In the genomic region with DNA sequence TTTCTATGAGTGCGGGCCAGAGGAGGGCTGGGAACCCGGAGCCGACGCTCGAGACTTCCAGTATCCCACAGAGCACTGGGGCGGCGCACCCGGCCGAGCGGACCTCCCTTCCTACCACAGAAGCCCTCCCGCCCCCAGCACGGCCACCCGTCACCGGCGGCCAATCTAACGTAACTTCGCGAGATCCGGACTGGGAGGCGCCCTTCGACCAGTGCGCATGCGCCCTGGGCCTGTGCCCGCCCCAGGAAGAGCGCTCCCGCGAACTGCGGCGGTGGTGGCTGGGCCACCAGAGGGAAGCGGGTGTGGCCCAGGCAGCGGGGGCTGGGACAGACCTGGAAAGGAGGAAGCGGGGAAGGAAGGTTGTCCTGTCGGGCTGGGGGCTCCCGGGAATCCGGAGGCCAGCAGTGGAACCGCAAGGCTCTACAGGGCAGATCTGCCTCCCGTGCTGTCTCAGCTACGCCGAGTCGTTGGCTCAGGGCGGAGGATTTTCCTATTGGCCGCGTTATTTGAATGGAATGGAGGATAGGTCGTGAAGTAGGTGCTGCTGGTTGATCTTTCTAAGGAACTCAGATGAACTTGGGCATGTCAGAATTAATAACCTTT, we compare ENCODE assay signal across 1 cellular context.
TF ChIP-seq lines count a peak whose summit lies in the region.

A gene (minus strand): TSS at position 77 of the 603 bp plus-strand sequence. CDS start 166 bp downstream, outside the sequence.

TF ChIP-seq in K562, 482 proteins besides CTCF, POLR2A, EP300 and RAD21 (continued from another document and continues in another):
- TF ChIP-seq GATA2 (CRISPR knock-in tag; IDR thresholded peaks at IDR 0.05) (no peak), ATF7 (IDR thresholded peaks at IDR 0.05) (peak; percentile 67), KLF13 (tag; IDR thresholded peaks at IDR 0.05; ENCODE audit: borderline replicate concordance, low read depth) (no peak; the same call in 1 of the 2 replicates), MXI1 (IDR thresholded peaks at IDR 0.05; ENCODE audit: low read depth, low read length) (peak; percentile 37; the same call in 1 of the 2 replicates), SUPT5H (IDR thresholded peaks at IDR 0.05) (peak; percentile 92), KDM2B (CRISPR knock-in tag; IDR thresholded peaks at IDR 0.05) (no peak), SOX6 (IDR thresholded peaks at IDR 0.05) (no peak), RBFOX2 (IDR thresholded peaks at IDR 0.05; ENCODE audit: low read depth, low read length) (peak; percentile 95), SRSF1 (IDR thresholded peaks at IDR 0.05; ENCODE audit: low read depth, low read length) (no peak), IRF2 (CRISPR knock-in tag; IDR thresholded peaks at IDR 0.05) (no peak), SAFB (IDR thresholded peaks at IDR 0.05; ENCODE audit: borderline replicate concordance, low read depth, low read length) (no peak), POU5F1 (IDR thresholded peaks at IDR 0.05; ENCODE audit: borderline replicate concordance, low read depth, low read length, partially characterized antibody) (no peak), KAT8 (IDR thresholded peaks at IDR 0.05; ENCODE audit: low read depth) (no peak), BRCA1 (IDR thresholded peaks at IDR 0.05) (no peak), BRCA1 (CRISPR knock-in tag; IDR thresholded peaks at IDR 0.05) (no peak), CCAR2 (IDR thresholded peaks at IDR 0.05; ENCODE audit: low read depth, low read length) (no peak), PRMT5 (CRISPR knock-in tag; IDR thresholded peaks at IDR 0.05) (no peak), MCM3 (IDR thresholded peaks at IDR 0.05) (no peak), TEAD1 (CRISPR knock-in tag; IDR thresholded peaks at IDR 0.05) (no peak; a peak in 1 of 4 replicates), TAL1 (IDR thresholded peaks at IDR 0.05) (no peak), MYBL2 (IDR thresholded peaks at IDR 0.05; ENCODE audit: low read depth) (peak; percentile 52), MYBL2 (CRISPR knock-in tag; IDR thresholded peaks at IDR 0.05; ENCODE audit: borderline replicate concordance) (no peak), GATAD2A (IDR thresholded peaks at IDR 0.05) (no peak), HDAC6 (IDR thresholded peaks at IDR 0.05; ENCODE audit: low read depth, low read length) (no peak), RUNX1 (IDR thresholded peaks at IDR 0.05; ENCODE audit: low read depth) (no peak), ZNF445 (CRISPR knock-in tag; IDR thresholded peaks at IDR 0.05; ENCODE audit: low read depth) (no peak), MEIS2 (IDR thresholded peaks at IDR 0.05; ENCODE audit: partially characterized antibody) (peak; percentile 88), ZNF347 (CRISPR knock-in tag; IDR thresholded peaks at IDR 0.05; ENCODE audit: low read depth) (no peak), KAT7 (CRISPR knock-in tag; IDR thresholded peaks at IDR 0.05; ENCODE audit: borderline replicate concordance) (no peak; the same call in 1 of the 2 replicates), ZNF699 (CRISPR knock-in tag; IDR thresholded peaks at IDR 0.05; ENCODE audit: insufficient replicate concordance) (no peak), HNRNPH1 (optimal IDR thresholded peaks at IDR 0.05; ENCODE audit: low read depth, low read length) (no peak), RCOR1 (IDR thresholded peaks at IDR 0.05; ENCODE audit: borderline replicate concordance in 1 of 2, low read depth in 2 of 2, low read length in 2 of 2) (peak in 1 of 2 experiments; percentile 31; a peak in 1 of 4 replicates), SRSF9 (IDR thresholded peaks at IDR 0.05; ENCODE audit: borderline replicate concordance, low read depth, low read length) (no peak), SMAD4 (CRISPR knock-in tag; conservative IDR thresholded peaks at IDR 0.05) (peak; percentile 53; the same call in 1 of the 2 replicates), NR2F6 (CRISPR knock-in tag; IDR thresholded peaks at IDR 0.05) (0 out of 2 replicates have a peak, but pooled peaks have one; percentile 29), GABPB1 (CRISPR knock-in tag; IDR thresholded peaks at IDR 0.05) (peak; percentile 53), SAP30 (IDR thresholded peaks at IDR 0.05; ENCODE audit: borderline replicate concordance, insufficient read depth, low read depth, low read length, poor library complexity, severe bottlenecking) (peak; percentile 40), ZNF217 (CRISPR knock-in tag; IDR thresholded peaks at IDR 0.05) (no peak), ESRRA (IDR thresholded peaks at IDR 0.05; ENCODE audit: borderline replicate concordance, low read depth) (peak; percentile 29; the same call in 1 of the 2 replicates), ZNF133 (CRISPR knock-in tag; IDR thresholded peaks at IDR 0.05) (no peak), ZNF830 (CRISPR knock-in tag; IDR thresholded peaks at IDR 0.05) (peak; percentile 80; the same call in 1 of the 2 replicates), ZFX (CRISPR knock-in tag; IDR thresholded peaks at IDR 0.05) (peak; percentile 67), PURB (CRISPR knock-in tag; IDR thresholded peaks at IDR 0.05; ENCODE audit: low read depth) (no peak), ZC3H8 (IDR thresholded peaks at IDR 0.05) (no peak)
- TF ChIP-seq, protein P1, sequence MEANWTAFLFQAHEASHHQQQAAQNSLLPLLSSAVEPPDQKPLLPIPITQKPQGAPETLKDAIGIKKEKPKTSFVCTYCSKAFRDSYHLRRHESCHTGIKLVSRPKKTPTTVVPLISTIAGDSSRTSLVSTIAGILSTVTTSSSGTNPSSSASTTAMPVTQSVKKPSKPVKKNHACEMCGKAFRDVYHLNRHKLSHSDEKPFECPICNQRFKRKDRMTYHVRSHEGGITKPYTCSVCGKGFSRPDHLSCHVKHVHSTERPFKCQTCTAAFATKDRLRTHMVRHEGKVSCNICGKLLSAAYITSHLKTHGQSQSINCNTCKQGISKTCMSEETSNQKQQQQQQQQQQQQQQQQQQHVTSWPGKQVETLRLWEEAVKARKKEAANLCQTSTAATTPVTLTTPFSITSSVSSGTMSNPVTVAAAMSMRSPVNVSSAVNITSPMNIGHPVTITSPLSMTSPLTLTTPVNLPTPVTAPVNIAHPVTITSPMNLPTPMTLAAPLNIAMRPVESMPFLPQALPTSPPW (CRISPR knock-in tag; IDR thresholded peaks at IDR 0.05), result peak; percentile 76
- TF ChIP-seq, protein P2, sequence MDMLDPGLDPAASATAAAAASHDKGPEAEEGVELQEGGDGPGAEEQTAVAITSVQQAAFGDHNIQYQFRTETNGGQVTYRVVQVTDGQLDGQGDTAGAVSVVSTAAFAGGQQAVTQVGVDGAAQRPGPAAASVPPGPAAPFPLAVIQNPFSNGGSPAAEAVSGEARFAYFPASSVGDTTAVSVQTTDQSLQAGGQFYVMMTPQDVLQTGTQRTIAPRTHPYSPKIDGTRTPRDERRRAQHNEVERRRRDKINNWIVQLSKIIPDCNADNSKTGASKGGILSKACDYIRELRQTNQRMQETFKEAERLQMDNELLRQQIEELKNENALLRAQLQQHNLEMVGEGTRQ (CRISPR knock-in tag; IDR thresholded peaks at IDR 0.05), result no peak
- TF ChIP-seq, protein P3, sequence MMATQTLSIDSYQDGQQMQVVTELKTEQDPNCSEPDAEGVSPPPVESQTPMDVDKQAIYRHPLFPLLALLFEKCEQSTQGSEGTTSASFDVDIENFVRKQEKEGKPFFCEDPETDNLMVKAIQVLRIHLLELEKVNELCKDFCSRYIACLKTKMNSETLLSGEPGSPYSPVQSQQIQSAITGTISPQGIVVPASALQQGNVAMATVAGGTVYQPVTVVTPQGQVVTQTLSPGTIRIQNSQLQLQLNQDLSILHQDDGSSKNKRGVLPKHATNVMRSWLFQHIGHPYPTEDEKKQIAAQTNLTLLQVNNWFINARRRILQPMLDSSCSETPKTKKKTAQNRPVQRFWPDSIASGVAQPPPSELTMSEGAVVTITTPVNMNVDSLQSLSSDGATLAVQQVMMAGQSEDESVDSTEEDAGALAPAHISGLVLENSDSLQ (IDR thresholded peaks at IDR 0.05), result peak; percentile 80
- TF ChIP-seq, protein P4, sequence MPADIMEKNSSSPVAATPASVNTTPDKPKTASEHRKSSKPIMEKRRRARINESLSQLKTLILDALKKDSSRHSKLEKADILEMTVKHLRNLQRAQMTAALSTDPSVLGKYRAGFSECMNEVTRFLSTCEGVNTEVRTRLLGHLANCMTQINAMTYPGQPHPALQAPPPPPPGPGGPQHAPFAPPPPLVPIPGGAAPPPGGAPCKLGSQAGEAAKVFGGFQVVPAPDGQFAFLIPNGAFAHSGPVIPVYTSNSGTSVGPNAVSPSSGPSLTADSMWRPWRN (IDR thresholded peaks at IDR 0.05; ENCODE audit: low read depth), result no peak
- TF ChIP-seq, protein P5, sequence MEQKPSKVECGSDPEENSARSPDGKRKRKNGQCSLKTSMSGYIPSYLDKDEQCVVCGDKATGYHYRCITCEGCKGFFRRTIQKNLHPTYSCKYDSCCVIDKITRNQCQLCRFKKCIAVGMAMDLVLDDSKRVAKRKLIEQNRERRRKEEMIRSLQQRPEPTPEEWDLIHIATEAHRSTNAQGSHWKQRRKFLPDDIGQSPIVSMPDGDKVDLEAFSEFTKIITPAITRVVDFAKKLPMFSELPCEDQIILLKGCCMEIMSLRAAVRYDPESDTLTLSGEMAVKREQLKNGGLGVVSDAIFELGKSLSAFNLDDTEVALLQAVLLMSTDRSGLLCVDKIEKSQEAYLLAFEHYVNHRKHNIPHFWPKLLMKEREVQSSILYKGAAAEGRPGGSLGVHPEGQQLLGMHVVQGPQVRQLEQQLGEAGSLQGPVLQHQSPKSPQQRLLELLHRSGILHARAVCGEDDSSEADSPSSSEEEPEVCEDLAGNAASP (IDR thresholded peaks at IDR 0.05), result no peak
- TF ChIP-seq, protein P6, sequence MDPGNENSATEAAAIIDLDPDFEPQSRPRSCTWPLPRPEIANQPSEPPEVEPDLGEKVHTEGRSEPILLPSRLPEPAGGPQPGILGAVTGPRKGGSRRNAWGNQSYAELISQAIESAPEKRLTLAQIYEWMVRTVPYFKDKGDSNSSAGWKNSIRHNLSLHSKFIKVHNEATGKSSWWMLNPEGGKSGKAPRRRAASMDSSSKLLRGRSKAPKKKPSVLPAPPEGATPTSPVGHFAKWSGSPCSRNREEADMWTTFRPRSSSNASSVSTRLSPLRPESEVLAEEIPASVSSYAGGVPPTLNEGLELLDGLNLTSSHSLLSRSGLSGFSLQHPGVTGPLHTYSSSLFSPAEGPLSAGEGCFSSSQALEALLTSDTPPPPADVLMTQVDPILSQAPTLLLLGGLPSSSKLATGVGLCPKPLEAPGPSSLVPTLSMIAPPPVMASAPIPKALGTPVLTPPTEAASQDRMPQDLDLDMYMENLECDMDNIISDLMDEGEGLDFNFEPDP (CRISPR knock-in tag; IDR thresholded peaks at IDR 0.05), result 0 out of 2 replicates have a peak, but pooled peaks have one; percentile 10
- TF ChIP-seq, protein P7, sequence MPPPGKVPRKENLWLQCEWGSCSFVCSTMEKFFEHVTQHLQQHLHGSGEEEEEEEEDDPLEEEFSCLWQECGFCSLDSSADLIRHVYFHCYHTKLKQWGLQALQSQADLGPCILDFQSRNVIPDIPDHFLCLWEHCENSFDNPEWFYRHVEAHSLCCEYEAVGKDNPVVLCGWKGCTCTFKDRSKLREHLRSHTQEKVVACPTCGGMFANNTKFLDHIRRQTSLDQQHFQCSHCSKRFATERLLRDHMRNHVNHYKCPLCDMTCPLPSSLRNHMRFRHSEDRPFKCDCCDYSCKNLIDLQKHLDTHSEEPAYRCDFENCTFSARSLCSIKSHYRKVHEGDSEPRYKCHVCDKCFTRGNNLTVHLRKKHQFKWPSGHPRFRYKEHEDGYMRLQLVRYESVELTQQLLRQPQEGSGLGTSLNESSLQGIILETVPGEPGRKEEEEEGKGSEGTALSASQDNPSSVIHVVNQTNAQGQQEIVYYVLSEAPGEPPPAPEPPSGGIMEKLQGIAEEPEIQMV (tag; conservative IDR thresholded peaks at IDR 0.05; ENCODE audit: low read depth), result no peak
- TF ChIP-seq, protein P8, sequence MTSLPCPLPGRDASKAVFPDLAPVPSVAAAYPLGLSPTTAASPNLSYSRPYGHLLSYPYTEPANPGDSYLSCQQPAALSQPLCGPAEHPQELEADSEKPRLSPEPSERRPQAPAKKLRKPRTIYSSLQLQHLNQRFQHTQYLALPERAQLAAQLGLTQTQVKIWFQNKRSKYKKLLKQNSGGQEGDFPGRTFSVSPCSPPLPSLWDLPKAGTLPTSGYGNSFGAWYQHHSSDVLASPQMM (CRISPR knock-in tag; IDR thresholded peaks at IDR 0.05), result no peak
- TF ChIP-seq, protein P9, sequence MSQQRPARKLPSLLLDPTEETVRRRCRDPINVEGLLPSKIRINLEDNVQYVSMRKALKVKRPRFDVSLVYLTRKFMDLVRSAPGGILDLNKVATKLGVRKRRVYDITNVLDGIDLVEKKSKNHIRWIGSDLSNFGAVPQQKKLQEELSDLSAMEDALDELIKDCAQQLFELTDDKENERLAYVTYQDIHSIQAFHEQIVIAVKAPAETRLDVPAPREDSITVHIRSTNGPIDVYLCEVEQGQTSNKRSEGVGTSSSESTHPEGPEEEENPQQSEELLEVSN (IDR thresholded peaks at IDR 0.05; ENCODE audit: borderline replicate concordance in 1 of 2, extremely low read depth in 1 of 2, insufficient read depth in 1 of 2, insufficient read length in 1 of 2, low read depth in 1 of 2, low read length in 1 of 2, poor library complexity in 1 of 2, severe bottlenecking in 1 of 2), result peak in 1 of 2 experiments; percentile 36
- TF ChIP-seq, protein P10, sequence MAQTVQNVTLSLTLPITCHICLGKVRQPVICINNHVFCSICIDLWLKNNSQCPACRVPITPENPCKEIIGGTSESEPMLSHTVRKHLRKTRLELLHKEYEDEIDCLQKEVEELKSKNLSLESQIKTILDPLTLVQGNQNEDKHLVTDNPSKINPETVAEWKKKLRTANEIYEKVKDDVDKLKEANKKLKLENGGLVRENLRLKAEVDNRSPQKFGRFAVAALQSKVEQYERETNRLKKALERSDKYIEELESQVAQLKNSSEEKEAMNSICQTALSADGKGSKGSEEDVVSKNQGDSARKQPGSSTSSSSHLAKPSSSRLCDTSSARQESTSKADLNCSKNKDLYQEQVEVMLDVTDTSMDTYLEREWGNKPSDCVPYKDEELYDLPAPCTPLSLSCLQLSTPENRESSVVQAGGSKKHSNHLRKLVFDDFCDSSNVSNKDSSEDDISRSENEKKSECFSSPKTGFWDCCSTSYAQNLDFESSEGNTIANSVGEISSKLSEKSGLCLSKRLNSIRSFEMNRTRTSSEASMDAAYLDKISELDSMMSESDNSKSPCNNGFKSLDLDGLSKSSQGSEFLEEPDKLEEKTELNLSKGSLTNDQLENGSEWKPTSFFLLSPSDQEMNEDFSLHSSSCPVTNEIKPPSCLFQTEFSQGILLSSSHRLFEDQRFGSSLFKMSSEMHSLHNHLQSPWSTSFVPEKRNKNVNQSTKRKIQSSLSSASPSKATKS (CRISPR knock-in tag; IDR thresholded peaks at IDR 0.05), result no peak
- TF ChIP-seq, protein P11, sequence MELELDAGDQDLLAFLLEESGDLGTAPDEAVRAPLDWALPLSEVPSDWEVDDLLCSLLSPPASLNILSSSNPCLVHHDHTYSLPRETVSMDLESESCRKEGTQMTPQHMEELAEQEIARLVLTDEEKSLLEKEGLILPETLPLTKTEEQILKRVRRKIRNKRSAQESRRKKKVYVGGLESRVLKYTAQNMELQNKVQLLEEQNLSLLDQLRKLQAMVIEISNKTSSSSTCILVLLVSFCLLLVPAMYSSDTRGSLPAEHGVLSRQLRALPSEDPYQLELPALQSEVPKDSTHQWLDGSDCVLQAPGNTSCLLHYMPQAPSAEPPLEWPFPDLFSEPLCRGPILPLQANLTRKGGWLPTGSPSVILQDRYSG (tag; conservative IDR thresholded peaks at IDR 0.05; ENCODE audit: low read depth), result no peak
